14 cellular contexts compared by ENCODE assay signal in the genomic region with DNA sequence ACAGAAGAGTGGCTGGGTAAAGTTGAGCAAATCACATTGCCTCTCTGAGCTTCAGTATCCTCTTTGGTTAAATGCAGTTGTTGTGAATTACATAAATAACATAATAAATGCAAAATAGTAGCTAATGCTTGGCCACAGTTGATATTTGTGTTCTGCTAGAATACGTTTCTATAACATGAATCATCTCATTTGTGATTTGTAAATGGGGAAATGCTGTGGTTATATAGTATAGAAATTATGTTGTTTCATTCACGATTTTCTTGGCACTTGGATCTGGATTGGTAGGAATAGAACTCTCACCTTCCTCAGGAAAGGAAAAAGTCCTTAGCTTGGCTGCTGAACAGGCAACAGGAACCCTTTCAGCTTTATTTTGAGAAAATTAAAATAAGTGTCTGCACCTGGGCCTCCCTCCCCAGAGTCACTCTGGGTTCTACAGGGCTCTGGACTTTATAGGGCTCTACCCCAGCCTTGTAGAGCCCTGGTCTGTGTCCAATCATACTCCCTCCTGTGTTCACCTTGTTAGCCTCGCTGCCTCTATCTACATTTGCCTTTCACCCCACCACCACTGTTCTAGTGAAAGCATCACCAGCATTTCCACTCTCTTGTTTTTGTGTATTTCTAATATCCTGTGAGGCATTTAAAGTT.
A peak's percentile ranks its signal among the peaks of the same experiment; 100 is the strongest.
DNase-seq lines count a peak whose midpoint lies in the region; ATAC-seq and TF ChIP-seq lines count a peak whose summit lies in the region.
"Had no signal": no experiment of that assay in that cellular context is flagged by ENCODE, and none has a peak within 500 bp of the region (broad histone marks: within the 10 kb centered on the region; RNA-seq: fewer than 3 reads in every experiment).

No MANE protein-coding gene starts in this region.

- ATAC-seq in GM21723 (IDR thresholded peaks at IDR 0.05; ENCODE audit: unreplicated experiment) (peak; percentile 18), activated B cell treated with CpG ODN at 0.5 μM for 24 hours (ENCODE audit: low read depth) (no peak), GM18907 (IDR thresholded peaks at IDR 0.05; ENCODE audit: unreplicated experiment) (no peak)
- no peak for ATAC-seq in naive thymus-derived CD8-positive, alpha-beta T cell
- ATAC-seq: mucosa of descending colon had no signal

- H3K36me3 Mint-ChIP-seq in T-helper 1 cell treated with Interleukin-12 subunit alpha and Interleukin-12 subunit beta and Interleukin-4 antibody, amounts not matched to agents 30 μg/mL and 1 μg/mL, for 36 hours (ENCODE audit: low read depth) = peaks cover 6% of the 10 kb centered on the region
- H3K36me3 Mint-ChIP-seq in activated B cell treated with CpG ODN at 0.5 μM for 24 hours (ENCODE audit: low read depth) = peaks cover 41% of the 10 kb centered on the region
- peaks cover 0 to 2% (median 0%) of the 10 kb centered on the region in 3 donors for H3K36me3 Mint-ChIP-seq in naive thymus-derived CD8-positive, alpha-beta T cell
- H3K36me3 Mint-ChIP-seq: brain had no signal

- peak overlapping the region; percentile 77 for H3K4me3 Mint-ChIP-seq in T-helper 1 cell treated with Interleukin-12 subunit alpha and Interleukin-12 subunit beta and Interleukin-4 antibody, amounts not matched to agents 30 μg/mL and 1 μg/mL, for 36 hours
- H3K4me3 Mint-ChIP-seq in activated B cell treated with CpG ODN at 0.5 μM for 24 hours = peak overlapping the region; percentile 89
- peak overlapping the region; percentile 70 to 95 (median 88) for H3K4me3 Mint-ChIP-seq in naive thymus-derived CD8-positive, alpha-beta T cell
- H3K4me3 Mint-ChIP-seq: brain had no signal

- CTCF ChIA-PET in activated B cell treated with CpG ODN at 0.5 μM for 24 hours (lab: Charles Lee) = interaction anchor here (1.5 to 2.0 kb wide), 2 partner anchors 60 to 65 kb away, joined by 7 read pairs; no protein-coding TSS in a partner anchor

- no peak for DNase-seq in T-helper 1 cell
- no peak for DNase-seq in activated B cell treated with CpG ODN at 0.5 μM for 24 hours
- DNase-seq in naive thymus-derived CD8-positive, alpha-beta T cell = no peak
- DNase-seq in stimulated activated CD8-positive, alpha-beta memory T cell treated with anti-CD3 and anti-CD28 coated beads, Interleukin-4, amount 100 ng/mL, for 48 hours = no peak
- no peak for DNase-seq in hepatic stellate cell (ENCODE audit: low spot score)
- DNase-seq: EL; mucosa of descending colon; NCI-H1436 treated with DMSO at 0.1 percent for 48 hours; NK-92 treated with Interleukin-12 subunit alpha and Interleukin-12 subunit beta, amount 100 ng/mL, for 24 hours; testis had no signal

- TF ChIP-seq CTCF in activated B cell treated with CpG ODN at 0.5 μM for 24 hours (IDR thresholded peaks at IDR 0.05) = no peak

- peak overlapping the region; percentile 32 for H3K27ac Mint-ChIP-seq in T-helper 1 cell treated with Interleukin-12 subunit alpha and Interleukin-12 subunit beta and Interleukin-4 antibody, amounts not matched to agents 30 μg/mL and 1 μg/mL, for 36 hours
- H3K27ac Mint-ChIP-seq in activated B cell treated with CpG ODN at 0.5 μM for 24 hours = peak overlapping the region; percentile 95
- peak overlapping the region; percentile 16 to 98 (median 92) for H3K27ac Mint-ChIP-seq in naive thymus-derived CD8-positive, alpha-beta T cell
- H3K27ac Mint-ChIP-seq: brain had no signal

- H3K9me3 Mint-ChIP-seq in T-helper 1 cell treated with Interleukin-12 subunit alpha and Interleukin-12 subunit beta and Interleukin-4 antibody, amounts not matched to agents 30 μg/mL and 1 μg/mL, for 36 hours = no peaks in the 10 kb centered on the region
- no peaks in the 10 kb centered on the region for H3K9me3 Mint-ChIP-seq in activated B cell treated with CpG ODN at 0.5 μM for 24 hours
- no peaks in the 10 kb centered on the region for H3K9me3 Mint-ChIP-seq in naive thymus-derived CD8-positive, alpha-beta T cell
- H3K9me3 Mint-ChIP-seq: brain had no signal

- no peaks in the 10 kb centered on the region for H3K27me3 Mint-ChIP-seq in T-helper 1 cell treated with Interleukin-12 subunit alpha and Interleukin-12 subunit beta and Interleukin-4 antibody, amounts not matched to agents 30 μg/mL and 1 μg/mL, for 36 hours (ENCODE audit: low read depth)
- no peaks in the 10 kb centered on the region for H3K27me3 Mint-ChIP-seq in activated B cell treated with CpG ODN at 0.5 μM for 24 hours
- H3K27me3 Mint-ChIP-seq in naive thymus-derived CD8-positive, alpha-beta T cell = no peaks in the 10 kb centered on the region
- H3K27me3 Mint-ChIP-seq: brain had no signal

- intact Hi-C loops in activated B cell treated with CpG ODN at 0.5 μM for 24 hours (cut with micrococcal nuclease) = loop anchor here (5.0 kb wide), 1 partner anchor 36 kb away; no protein-coding TSS in a partner anchor

- H3K4me1 Mint-ChIP-seq in T-helper 1 cell treated with Interleukin-12 subunit alpha and Interleukin-12 subunit beta and Interleukin-4 antibody, amounts not matched to agents 30 μg/mL and 1 μg/mL, for 36 hours (ENCODE audit: low read depth) = peaks cover 45% of the 10 kb centered on the region
- H3K4me1 Mint-ChIP-seq in activated B cell treated with CpG ODN at 0.5 μM for 24 hours = peaks cover 67% of the 10 kb centered on the region
- H3K4me1 Mint-ChIP-seq in naive thymus-derived CD8-positive, alpha-beta T cell = peaks cover 29 to 76% (median 61%) of the 10 kb centered on the region in 4 donors

- POLR2A ChIA-PET in activated B cell treated with CpG ODN at 0.5 μM for 24 hours (lab: Charles Lee) = interaction anchor here (0.7 to 13.7 kb wide), 5 partner anchors 15 to 217 kb away, joined by 3 to 486 read pairs (median 141); no protein-coding TSS in a partner anchor
- POLR2A ChIA-PET in naive thymus-derived CD8-positive, alpha-beta T cell (lab: Charles Lee) = no interaction called here

Comparison
In these comparisons a context has a peak if more than half of its experiments do, and no peak if none do; other contexts are left out.
1. H3K27ac Mint-ChIP-seq: peak in every context shown above with its lines; median percentile 95 in activated B cell treated with CpG ODN at 0.5 μM for 24 hours; 92 in naive thymus-derived CD8-positive, alpha-beta T cell; 32 in T-helper 1 cell treated with Interleukin-12 subunit alpha and Interleukin-12 subunit beta and Interleukin-4 antibody, amounts not matched to agents 30 μg/mL and 1 μg/mL, for 36 hours.